Comparison of ENCODE assay signal across 26 cellular contexts in genomic region chr6:144437105-144437504, GRCh38.
"Had no signal": no experiment of that assay in that cellular context is flagged by ENCODE, and none has a peak within 500 bp of the region (broad histone marks: within the 10 kb centered on the region; RNA-seq: fewer than 3 reads in every experiment).

No MANE protein-coding gene starts in this region.

- H3K27me3 ChIP-seq: colonic mucosa, dorsolateral prefrontal cortex, esophagus muscularis mucosa, esophagus squamous epithelium, foreskin keratinocyte, gastrocnemius medialis, gastroesophageal sphincter, heart left ventricle, heart right ventricle had no signal

- H3K4me3 Mint-ChIP-seq: dendritic cell treated with granulocyte-macrophage colony-stimulating factor and Interleukin-4, amounts not matched to agents 40 ng/mL and 50 ng/mL, for 4 days; effector memory CD8-positive, alpha-beta T cell; endodermal cell had no signal

- H3K27ac Mint-ChIP-seq: dendritic cell treated with granulocyte-macrophage colony-stimulating factor and Interleukin-4, amounts not matched to agents 40 ng/mL and 50 ng/mL, for 4 days; endodermal cell had no signal

- FAIRE-seq: endothelial cell of umbilical vein had no signal

- H3K27me3 Mint-ChIP-seq: dendritic cell treated with granulocyte-macrophage colony-stimulating factor and Interleukin-4, amounts not matched to agents 40 ng/mL and 50 ng/mL, for 4 days; effector memory CD8-positive, alpha-beta T cell had no signal

- H3K4me1 ChIP-seq: colonic mucosa had no signal

- H3K27ac ChIP-seq: colonic mucosa, coronary artery, dorsolateral prefrontal cortex, epithelial cell of prostate, esophagus muscularis mucosa, esophagus squamous epithelium, foreskin keratinocyte, gastrocnemius medialis, gastroesophageal sphincter had no signal

- H3K9me3 ChIP-seq: colonic mucosa, esophagus muscularis mucosa, gastrocnemius medialis, gastroesophageal sphincter had no signal

- ATAC-seq: effector memory CD8-positive, alpha-beta T cell; esophagus mucosa; foreskin keratinocyte; gastrocnemius medialis; gastroesophageal sphincter; heart left ventricle; heart right ventricle had no signal

- DNase-seq: colonic mucosa; cortex of kidney; dermis blood vessel endothelial cell; dorsolateral prefrontal cortex; effector CD4-positive, alpha-beta T cell; effector CD8-positive, alpha-beta T cell; effector memory CD4-positive, alpha-beta T cell; effector memory CD8-positive, alpha-beta T cell; endodermal cell; erythroblast; esophagus squamous epithelium; foreskin fibroblast; foreskin keratinocyte; foreskin melanocyte; gastrocnemius medialis; glutamatergic neuron; head of caudate nucleus; heart left ventricle; heart right ventricle had no signal

- H3K4me3 ChIP-seq: colonic mucosa, coronary artery, dorsolateral prefrontal cortex, esophagus muscularis mucosa, esophagus squamous epithelium, gastrocnemius medialis, gastroesophageal sphincter, heart left ventricle, heart right ventricle had no signal

- H3K9me3 Mint-ChIP-seq: effector memory CD8-positive, alpha-beta T cell had no signal
